8 cellular contexts compared by ENCODE assay signal in the genomic region with DNA sequence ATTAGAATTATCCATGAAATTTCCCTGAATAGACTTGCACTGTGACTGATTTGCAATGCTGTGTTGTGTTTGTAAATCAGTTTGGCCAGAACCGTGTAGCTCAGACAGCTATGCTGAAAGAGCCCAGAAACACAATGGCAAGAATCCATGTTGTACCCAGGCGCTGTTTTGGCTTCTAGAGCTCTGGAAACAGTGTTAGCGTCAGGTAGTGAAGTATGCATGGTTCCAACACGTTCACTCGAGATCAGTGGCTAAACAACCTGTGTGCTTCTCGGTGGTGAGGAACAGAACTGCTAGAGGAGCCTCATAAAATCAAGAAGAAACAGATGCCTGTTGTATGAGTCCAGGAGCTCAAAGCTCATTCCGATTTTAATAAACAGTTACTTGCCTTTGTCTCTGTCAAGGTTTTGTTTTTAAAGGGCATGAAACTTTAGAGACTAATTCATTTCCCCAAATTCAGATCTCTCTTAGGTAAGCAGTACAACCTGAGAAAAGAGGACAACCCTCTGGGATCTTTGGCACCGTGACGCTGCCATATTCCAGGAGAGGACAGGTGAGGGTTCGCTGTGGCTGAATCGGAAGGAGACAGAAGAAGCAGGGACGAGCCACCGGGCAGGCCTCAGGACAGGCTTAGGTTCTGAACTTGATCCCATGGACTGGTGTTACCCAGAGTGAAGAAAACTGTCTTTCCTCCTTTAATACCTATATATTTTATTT. TPM values are rescaled to one million over a fixed set of nuclear protein-coding genes. Genes with fewer than 3 reads are reported as not detected.
DNase-seq lines count a peak whose midpoint lies in the region; ATAC-seq and TF ChIP-seq lines count a peak whose summit lies in the region.

No MANE protein-coding gene starts in this region.

- peak overlapping the region; percentile 74 for H3K9ac ChIP-seq in SK-N-MC (ENCODE audit: insufficient read length)

- ATAC-seq in GM21381 (IDR thresholded peaks at IDR 0.05; ENCODE audit: unreplicated experiment) = no peak
- no peak for ATAC-seq in GM21360 (IDR thresholded peaks at IDR 0.05; ENCODE audit: unreplicated experiment)

- DNase-seq in activated naive CD4-positive, alpha-beta T cell treated with anti-CD3 and anti-CD28 coated beads for 36 hours = no peak
- no peak for DNase-seq in activated naive CD4-positive, alpha-beta T cell treated with Interleukin-2 at 50 U/mL for 16 hours
- DNase-seq in SK-N-MC (ENCODE audit: low read depth, low spot score) (no peak), hepatocyte (ENCODE audit: low spot score) (no peak), superior temporal gyrus (ENCODE audit: extremely low spot score) (peak; percentile 36)
- no peak for DNase-seq in effector CD8-positive, alpha-beta T cell (lab: John Stamatoyannopoulos, UW)

- H4K20me1 ChIP-seq in hepatocyte (ENCODE audit: insufficient read depth, poor library complexity, severe bottlenecking) = no peaks in the 10 kb centered on the region

- H3K27me3 ChIP-seq in hepatocyte = no peaks in the 10 kb centered on the region

- peaks cover 5% of the 10 kb centered on the region for H3K36me3 Mint-ChIP-seq in activated naive CD4-positive, alpha-beta T cell treated with anti-CD3 and anti-CD28 coated beads for 36 hours (ENCODE audit: low read depth)

- H3K9me3 ChIP-seq in SK-N-MC (ENCODE audit: low read depth, low read length) (no peaks in the 10 kb centered on the region), hepatocyte (ENCODE audit: low read depth) (no peaks in the 10 kb centered on the region)

- H3K4me3 ChIP-seq in SK-N-MC (peak overlapping the region; percentile 85), hepatocyte (no peak overlapping the region)

- WGBS in hepatocyte (ENCODE audit: low lambda C conversion rate, missing lambda C conversion rate) = 65% methylated on average over 13 of the region's 13 CpGs

- H2AFZ ChIP-seq in hepatocyte = peak overlapping the region; percentile 55

- no peaks in the 10 kb centered on the region for H3K9me2 ChIP-seq in hepatocyte (replicated peaks; ENCODE audit: insufficient read depth)

- H3K4me1 ChIP-seq in hepatocyte (ENCODE audit: insufficient read depth) = peaks cover 6% of the 10 kb centered on the region

- peak overlapping the region; percentile 92 for H3K4me2 ChIP-seq in hepatocyte

- no peaks in the 10 kb centered on the region for H3K27me3 Mint-ChIP-seq in activated naive CD4-positive, alpha-beta T cell treated with anti-CD3 and anti-CD28 coated beads for 36 hours (ENCODE audit: low read depth)

- no peaks in the 10 kb centered on the region for H3K9me3 Mint-ChIP-seq in activated naive CD4-positive, alpha-beta T cell treated with anti-CD3 and anti-CD28 coated beads for 36 hours

- TF ChIP-seq CTCF in hepatocyte (IDR thresholded peaks at IDR 0.05; ENCODE audit: poor library complexity) = no peak

- peaks cover 7% of the 10 kb centered on the region; the same call in 1 of the 2 replicates for H3K36me3 ChIP-seq in SK-N-MC (ENCODE audit: insufficient read depth, low read length)
- H3K36me3 ChIP-seq in hepatocyte (replicated peaks; ENCODE audit: insufficient read depth, low read depth) = no peaks in the 10 kb centered on the region

- no peak overlapping the region for H3K27ac Mint-ChIP-seq in activated naive CD4-positive, alpha-beta T cell treated with anti-CD3 and anti-CD28 coated beads for 36 hours

- CTCF ChIA-PET in activated naive CD4-positive, alpha-beta T cell treated with anti-CD3 and anti-CD28 coated beads for 36 hours (lab: Charles Lee) = interaction anchor here (0.5 to 2.0 kb wide), 22 partner anchors 12 to 603 kb away, joined by 3 to 15 read pairs (median 3); a partner anchor contains a TSS

- H3K4me1 Mint-ChIP-seq in activated naive CD4-positive, alpha-beta T cell treated with anti-CD3 and anti-CD28 coated beads for 36 hours (ENCODE audit: low read depth) = peaks cover 9% of the 10 kb centered on the region

- no peaks in the 10 kb centered on the region for H3K79me2 ChIP-seq in hepatocyte

- peak overlapping the region; percentile 66 for H3K4me3 Mint-ChIP-seq in activated naive CD4-positive, alpha-beta T cell treated with anti-CD3 and anti-CD28 coated beads for 36 hours

- H3K27ac ChIP-seq in SK-N-MC (no peak overlapping the region), hepatocyte (peak overlapping the region; percentile 11)

- intact Hi-C loops in activated naive CD4-positive, alpha-beta T cell treated with anti-CD3 and anti-CD28 coated beads for 36 hours (cut with micrococcal nuclease) = loop anchor here (1.0 to 10.0 kb wide), 12 partner anchors 44 to 1125 kb away; a partner anchor contains a TSS

RNA-seq across cellular contexts. Expression of a gene that starts 43.6 kb away (rescaled TPM):
- 10 to 100 TPM; 57.1 to 60.2 TPM for total RNA-seq in activated naive CD4-positive, alpha-beta T cell treated with anti-CD3 and anti-CD28 coated beads for 36 hours
- total RNA-seq in hepatocyte = 50.1 and 58.6 TPM in 2 replicates
- 109 and 126 TPM in 2 replicates for polyA plus RNA-seq in hepatocyte
